17 cellular contexts compared by ENCODE assay signal in the genomic region with DNA sequence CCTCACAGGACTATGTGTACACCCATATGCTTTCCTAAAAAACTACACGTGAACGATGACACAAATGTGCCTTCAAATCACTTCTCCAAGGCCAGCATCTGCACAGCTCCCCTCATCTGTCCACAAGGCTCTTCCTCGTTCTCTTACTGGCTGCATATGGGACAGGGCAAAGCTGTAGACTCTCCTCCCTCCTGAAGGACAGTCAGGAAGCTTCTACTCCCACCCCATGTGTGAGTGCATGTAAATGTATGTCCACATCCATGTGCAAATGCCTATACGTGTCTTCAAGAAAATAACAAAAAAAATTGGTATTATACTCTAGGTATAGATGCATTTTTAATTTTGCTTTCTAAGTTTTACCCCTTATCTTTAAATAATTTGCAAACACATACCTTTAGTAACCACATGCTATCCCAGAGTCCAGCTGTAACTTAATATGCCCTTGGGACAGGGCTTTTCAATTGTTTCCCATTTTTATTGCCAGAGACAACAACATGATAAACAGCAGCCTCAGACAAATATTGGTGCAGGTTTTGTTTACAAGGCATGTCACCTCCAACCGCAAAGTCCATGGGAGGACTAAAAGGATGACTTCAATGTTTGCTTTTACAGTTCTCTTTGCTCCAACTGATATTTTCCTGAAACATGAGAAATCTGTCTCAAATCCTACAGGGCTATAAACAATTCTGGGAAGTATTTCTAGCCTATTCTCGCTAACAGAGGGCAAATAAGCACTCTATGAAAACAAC. TPM values are rescaled to one million over a fixed set of nuclear protein-coding genes. Genes with fewer than 3 reads are reported as not detected.
DNase-seq lines count a peak whose midpoint lies in the region; ATAC-seq and TF ChIP-seq lines count a peak whose summit lies in the region.
"Had no signal": no experiment of that assay in that cellular context is flagged by ENCODE, and none has a peak within 500 bp of the region (broad histone marks: within the 10 kb centered on the region; RNA-seq: fewer than 3 reads in every experiment).

No MANE protein-coding gene starts in this region.

- peak overlapping the region; percentile 55 for H3K4me2 ChIP-seq in PC-3 (ENCODE audit: low read length)
- H3K4me2 ChIP-seq: neural progenitor cell had no signal

- H3K27me3 Mint-ChIP-seq in activated T-cell treated with anti-CD3 and anti-CD28 coated beads, Interleukin-2, amount 50 U/mL, for 72 hours (ENCODE audit: low read depth), result no peaks in the 10 kb centered on the region
- H3K27me3 Mint-ChIP-seq: activated CD4-positive, alpha-beta T cell treated with anti-CD3 and anti-CD28 coated beads, Interleukin-2, amount 10 ng/mL, durations not matched to agents 24 days and 14 days had no signal

- H3K36me3 ChIP-seq in PC-3 (ENCODE audit: low read depth, low read length), result peaks cover 60% of the 10 kb centered on the region
- H3K36me3 ChIP-seq: neural progenitor cell had no signal

- H3K9ac ChIP-seq in PC-3 (ENCODE audit: low read length), result no peak overlapping the region
- H3K9ac ChIP-seq: neural progenitor cell had no signal

- H3K27ac Mint-ChIP-seq in activated T-cell treated with anti-CD3 and anti-CD28 coated beads, Interleukin-2, amount 50 U/mL, for 72 hours, result peak overlapping the region; percentile 51
- H3K27ac Mint-ChIP-seq: activated CD4-positive, alpha-beta T cell treated with anti-CD3 and anti-CD28 coated beads, Interleukin-2, amount 10 ng/mL, durations not matched to agents 24 days and 14 days; neural progenitor cell had no signal

- no peak for DNase-seq in activated T-cell treated with anti-CD3 and anti-CD28 coated beads, Interleukin-2, amount 50 U/mL, for 72 hours
- DNase-seq in activated T-cell treated with anti-CD3 and anti-CD28 coated beads, Interleukin-2, amount 50 U/mL, for 48 hours, result no peak
- DNase-seq in PC-3 (peak; percentile 86), fibroblast of villous mesenchyme (ENCODE audit: low read depth) (peak; percentile 83), GM03348 (ENCODE audit: low spot score) (no peak), cerebellar cortex (ENCODE audit: low spot score) (no peak), NCI-H1417 treated with DMSO at 0.1 percent for 48 hours (lab: John Stamatoyannopoulos, UW) (no peak)
- DNase-seq: activated CD4-positive, alpha-beta T cell treated with anti-CD3 and anti-CD28 coated beads, Interleukin-2, amount 10 ng/mL, durations not matched to agents 24 days and 14 days; activated naive CD4-positive, alpha-beta T cell; colonic mucosa; foreskin melanocyte; KG1; left cardiac atrium; NCI-H1092; NCI-H2171 had no signal

- no peaks in the 10 kb centered on the region for H3K9me3 Mint-ChIP-seq in activated T-cell treated with anti-CD3 and anti-CD28 coated beads, Interleukin-2, amount 50 U/mL, for 72 hours
- H3K9me3 Mint-ChIP-seq: activated CD4-positive, alpha-beta T cell treated with anti-CD3 and anti-CD28 coated beads, Interleukin-2, amount 10 ng/mL, durations not matched to agents 24 days and 14 days; neural progenitor cell had no signal

- POLR2A ChIA-PET in PC-3 (lab: Charles Lee; ENCODE audit: unreplicated experiment), result no interaction called here

- H3K4me3 ChIP-seq in PC-3 (ENCODE audit: low read length) (no peak overlapping the region), fibroblast of villous mesenchyme (ENCODE audit: low read depth, low read length) (no peak overlapping the region)
- H3K4me3 ChIP-seq: colonic mucosa, neural progenitor cell had no signal

- TF ChIP-seq CTCF in PC-3 (conservative IDR thresholded peaks at IDR 0.05; ENCODE audit: low read depth, low read length) (no peak), fibroblast of villous mesenchyme (IDR thresholded peaks at IDR 0.05; ENCODE audit: insufficient read depth, low read depth, low read length) (no peak)

- H3K27ac ChIP-seq in PC-3 (ENCODE audit: low read length), result peak overlapping the region; percentile 45
- H3K27ac ChIP-seq: colonic mucosa, neural progenitor cell had no signal

- H4K20me1 ChIP-seq in PC-3 (ENCODE audit: low read length), result peaks cover 63% of the 10 kb centered on the region

- H3K9me3 ChIP-seq in PC-3 (ENCODE audit: low read length), result no peaks in the 10 kb centered on the region
- H3K9me3 ChIP-seq: colonic mucosa had no signal

- peaks cover 28% of the 10 kb centered on the region for H3K4me1 ChIP-seq in PC-3 (ENCODE audit: insufficient read depth, low read length)
- H3K4me1 ChIP-seq: colonic mucosa, neural progenitor cell had no signal

- no peaks in the 10 kb centered on the region for H3K9me2 ChIP-seq in PC-3 (replicated peaks; ENCODE audit: low read length)

- H3K36me3 Mint-ChIP-seq in activated T-cell treated with anti-CD3 and anti-CD28 coated beads, Interleukin-2, amount 50 U/mL, for 72 hours (ENCODE audit: insufficient read depth in 2 of 2), result peaks cover 6 to 18% of the 10 kb centered on the region in 2 donors

- peaks cover 12% of the 10 kb centered on the region for H3F3A ChIP-seq in PC-3 (ENCODE audit: low read length, unreplicated experiment)

- H3K79me2 ChIP-seq in PC-3 (ENCODE audit: low read length), result peaks cover 28% of the 10 kb centered on the region

- intact Hi-C loops in PC-3 (cut with micrococcal nuclease), result loop anchor here (1.0 to 2.0 kb wide), 2 partner anchors 7 to 17 kb away; no protein-coding TSS in a partner anchor

- peaks cover 17% of the 10 kb centered on the region for H3K4me1 Mint-ChIP-seq in activated T-cell treated with anti-CD3 and anti-CD28 coated beads, Interleukin-2, amount 50 U/mL, for 72 hours (ENCODE audit: low read depth)
- H3K4me1 Mint-ChIP-seq: neural progenitor cell had no signal

- no peak overlapping the region for H3K4me3 Mint-ChIP-seq in activated T-cell treated with anti-CD3 and anti-CD28 coated beads, Interleukin-2, amount 50 U/mL, for 72 hours
- H3K4me3 Mint-ChIP-seq: activated CD4-positive, alpha-beta T cell treated with anti-CD3 and anti-CD28 coated beads, Interleukin-2, amount 10 ng/mL, durations not matched to agents 24 days and 14 days; neural progenitor cell had no signal

- no TSS peak for BruUV-seq in PC-3 (replicated peaks; lab: Mats Ljungman, UMichigan)

- no peak for ATAC-seq in activated T-cell treated with anti-CD3 and anti-CD28 coated beads, Interleukin-2, amount 50 U/mL, for 72 hours (replicated peaks in 1 of 2)
- ATAC-seq in PC-3 (peak; percentile 89), GM19035 (IDR thresholded peaks at IDR 0.05; ENCODE audit: unreplicated experiment) (no peak)
- ATAC-seq: left cardiac atrium had no signal

- no peaks in the 10 kb centered on the region for H3K27me3 ChIP-seq in PC-3 (ENCODE audit: low read length)
- H3K27me3 ChIP-seq: colonic mucosa, neural progenitor cell had no signal

- no peak overlapping the region for H2AFZ ChIP-seq in PC-3 (ENCODE audit: low read length)
- H2AFZ ChIP-seq: neural progenitor cell had no signal

- CTCF ChIA-PET in PC-3 (lab: Charles Lee), result interaction anchor here (0.5 to 0.7 kb wide), 2 partner anchors 33 to 214 kb away, joined by 3 read pairs; no protein-coding TSS in a partner anchor

RNA-seq across cellular contexts. Expression of gene FAAP100, which starts 31.6 kb away (rescaled TPM):
- 10 to 100 TPM; 21.3 to 29.1 TPM for total RNA-seq in activated T-cell treated with anti-CD3 and anti-CD28 coated beads, Interleukin-2, amount 50 U/mL, for 72 hours
- total RNA-seq in PC-3 (2014; rRNA removed) (23.3 and 34.6 TPM in 2 replicates), fibroblast of villous mesenchyme (27.6 and 40.3 TPM in 2 replicates)

RNA-seq across cellular contexts. Expression of gene NPLOC4, which starts 53.1 kb away (rescaled TPM):
- 100 to 1,000 TPM in 1 of 2 donors, 10 to 100 TPM in 1; 89.7 to 107 TPM for total RNA-seq in activated T-cell treated with anti-CD3 and anti-CD28 coated beads, Interleukin-2, amount 50 U/mL, for 72 hours
- 109 and 133 TPM in 2 replicates for total RNA-seq in PC-3 (2014; rRNA removed)
- total RNA-seq in fibroblast of villous mesenchyme, result 96.7 and 108 TPM in 2 replicates

RNA-seq across cellular contexts. Expression of gene TSPAN10, which starts 53.2 kb away (rescaled TPM):
- total RNA-seq in activated T-cell treated with anti-CD3 and anti-CD28 coated beads, Interleukin-2, amount 50 U/mL, for 72 hours, result 1 to 10 TPM in 1 of 2 donors, under 1 TPM in 1; 0.63 to 1.1 TPM
- total RNA-seq in PC-3 (2014; rRNA removed), result 3.5 and 3.9 TPM in 2 replicates
- 1.7 and 2.3 TPM in 2 replicates for total RNA-seq in fibroblast of villous mesenchyme

RNA-seq across cellular contexts. Expression of gene FSCN2, which starts 55.6 kb away (rescaled TPM):
- total RNA-seq in activated T-cell treated with anti-CD3 and anti-CD28 coated beads, Interleukin-2, amount 50 U/mL, for 72 hours, result 1 to 10 TPM in 1 of 2 donors, under 1 TPM in 1; 0.95 to 1.8 TPM
- 0.87 and 2.4 TPM in 2 replicates for total RNA-seq in PC-3 (2014; rRNA removed)
- 1.7 and 3.5 TPM in 2 replicates for total RNA-seq in fibroblast of villous mesenchyme

Comparison
In these comparisons a context has a peak if more than half of its experiments do, and no peak if none do; other contexts are left out.
1. DNase-seq: peak in PC-3 (single experiment) and fibroblast of villous mesenchyme (single experiment); none in activated T-cell treated with anti-CD3 and anti-CD28 coated beads, Interleukin-2, amount 50 U/mL, for 72 hours (0 of 2), activated T-cell treated with anti-CD3 and anti-CD28 coated beads, Interleukin-2, amount 50 U/mL, for 48 hours (0 of 2), GM03348 (single experiment), cerebellar cortex (single experiment) and NCI-H1417 treated with DMSO at 0.1 percent for 48 hours (single experiment).